Comparison of ENCODE assay signal across 16 cellular contexts in the genomic region with DNA sequence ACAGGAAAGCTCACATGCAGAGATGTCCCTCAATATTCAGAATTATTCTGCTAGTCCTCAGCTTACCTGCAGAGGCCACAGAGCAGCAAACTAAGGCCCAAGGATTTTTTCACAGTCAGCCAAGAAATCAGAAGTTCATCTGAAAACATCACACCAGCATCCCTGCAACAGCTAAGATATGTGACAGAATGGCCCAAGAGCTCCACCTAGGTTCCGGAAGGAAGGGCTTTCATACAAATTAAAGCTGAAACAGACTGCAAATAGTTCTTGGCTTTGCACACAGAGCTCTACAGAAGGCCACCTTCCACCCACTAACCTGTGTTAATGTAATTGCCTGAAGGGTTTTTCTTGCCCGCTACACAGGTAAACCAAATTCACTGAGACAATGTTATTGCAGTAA.
"Had no signal": no experiment of that assay in that cellular context is flagged by ENCODE, and none has a peak within 500 bp of the region (broad histone marks: within the 10 kb centered on the region; RNA-seq: fewer than 3 reads in every experiment).

No MANE protein-coding gene starts in this region.

- ATAC-seq: natural killer cell treated with Interleukin-12 subunit alpha and Interleukin-12 subunit beta and Interleukin-15 and Interleukin-18, amount 100 ng/mL, for 72 hours; psoas muscle; sciatic nerve; stimulated activated memory B cell treated with anti-CD40 and anti-IgM and Interleukin-4, amounts not matched to agents 10 μg/mL and 1 μg/mL and 100 μg/mL, for 72 hours had no signal

- H3K36me3 Mint-ChIP-seq: natural killer cell treated with Interleukin-12 subunit alpha and Interleukin-12 subunit beta and Interleukin-15 and Interleukin-18, amount 100 ng/mL, for 72 hours; stimulated activated memory B cell treated with anti-CD40 and anti-IgM and Interleukin-4, amounts not matched to agents 10 μg/mL and 1 μg/mL and 100 μg/mL, for 72 hours had no signal

- H3K9me3 Mint-ChIP-seq: activated CD4-positive, alpha-beta T cell treated with anti-CD3 and anti-CD28 coated beads, Interleukin-2, amount 10 ng/mL, durations not matched to agents 7 days and 5 days; natural killer cell treated with Interleukin-12 subunit alpha and Interleukin-12 subunit beta and Interleukin-15 and Interleukin-18, amount 100 ng/mL, for 72 hours; stimulated activated memory B cell treated with anti-CD40 and anti-IgM and Interleukin-4, amounts not matched to agents 10 μg/mL and 1 μg/mL and 100 μg/mL, for 72 hours; T-helper 1 cell treated with Interleukin-12 subunit alpha and Interleukin-12 subunit beta and Interleukin-4 antibody, amounts not matched to agents 30 μg/mL and 1 μg/mL, for 36 hours had no signal

- H3K27me3 ChIP-seq: spleen, transverse colon had no signal

- H3K9me3 ChIP-seq: psoas muscle, transverse colon had no signal

- H3K36me3 ChIP-seq: spleen, transverse colon had no signal

- H3K4me1 Mint-ChIP-seq: activated B cell treated with CpG ODN at 0.5 μM for 24 hours; activated CD4-positive, alpha-beta T cell treated with anti-CD3 and anti-CD28 coated beads, Interleukin-2, amount 10 ng/mL, durations not matched to agents 7 days and 5 days; activated naive CD4-positive, alpha-beta T cell treated with anti-CD3 and anti-CD28 coated beads, Interleukin-2, amount 50 U/mL, for 24 hours; stimulated activated memory B cell treated with anti-CD40 and anti-IgM and Interleukin-4, amounts not matched to agents 10 μg/mL and 1 μg/mL and 100 μg/mL, for 72 hours had no signal

- DNase-seq: activated B cell treated with CpG ODN at 0.5 μM for 24 hours; activated CD4-positive, alpha-beta T cell treated with anti-CD3 and anti-CD28 coated beads, Interleukin-2, amount 10 ng/mL, durations not matched to agents 7 days and 5 days; activated effector memory CD4-positive, alpha-beta T cell treated with Interleukin-2 at 50 U/mL for 16 hours; cerebellar nuclear complex; mammary epithelial cell; occipital lobe; psoas muscle; spleen; stimulated activated CD4-positive, alpha-beta T cell treated with anti-CD3 and anti-CD28 coated beads, Interleukin-1b, Interleukin-23, amount 100 ng/mL, for 48 hours; transverse colon had no signal

- H3K27ac Mint-ChIP-seq: activated B cell treated with CpG ODN at 0.5 μM for 24 hours; activated CD4-positive, alpha-beta T cell treated with anti-CD3 and anti-CD28 coated beads, Interleukin-2, amount 10 ng/mL, durations not matched to agents 7 days and 5 days; activated naive CD4-positive, alpha-beta T cell treated with anti-CD3 and anti-CD28 coated beads, Interleukin-2, amount 50 U/mL, for 24 hours; dendritic cell treated with granulocyte-macrophage colony-stimulating factor and Interleukin-4, amounts not matched to agents 40 ng/mL and 50 ng/mL, for 4 days; natural killer cell treated with Interleukin-12 subunit alpha and Interleukin-12 subunit beta and Interleukin-15 and Interleukin-18, amount 100 ng/mL, for 72 hours; stimulated activated memory B cell treated with anti-CD40 and anti-IgM and Interleukin-4, amounts not matched to agents 10 μg/mL and 1 μg/mL and 100 μg/mL, for 72 hours; T-helper 1 cell treated with Interleukin-12 subunit alpha and Interleukin-12 subunit beta and Interleukin-4 antibody, amounts not matched to agents 30 μg/mL and 1 μg/mL, for 36 hours had no signal

- H3K4me1 ChIP-seq: psoas muscle had no signal

- H3K27me3 Mint-ChIP-seq: activated CD4-positive, alpha-beta T cell treated with anti-CD3 and anti-CD28 coated beads, Interleukin-2, amount 10 ng/mL, durations not matched to agents 7 days and 5 days; dendritic cell treated with granulocyte-macrophage colony-stimulating factor and Interleukin-4, amounts not matched to agents 40 ng/mL and 50 ng/mL, for 4 days had no signal

- H3K4me3 Mint-ChIP-seq: activated B cell treated with CpG ODN at 0.5 μM for 24 hours; activated CD4-positive, alpha-beta T cell treated with anti-CD3 and anti-CD28 coated beads, Interleukin-2, amount 10 ng/mL, durations not matched to agents 7 days and 5 days; activated naive CD4-positive, alpha-beta T cell treated with anti-CD3 and anti-CD28 coated beads, Interleukin-2, amount 50 U/mL, for 24 hours; dendritic cell treated with granulocyte-macrophage colony-stimulating factor and Interleukin-4, amounts not matched to agents 40 ng/mL and 50 ng/mL, for 4 days; natural killer cell treated with Interleukin-12 subunit alpha and Interleukin-12 subunit beta and Interleukin-15 and Interleukin-18, amount 100 ng/mL, for 72 hours; stimulated activated memory B cell treated with anti-CD40 and anti-IgM and Interleukin-4, amounts not matched to agents 10 μg/mL and 1 μg/mL and 100 μg/mL, for 72 hours; T-helper 1 cell treated with Interleukin-12 subunit alpha and Interleukin-12 subunit beta and Interleukin-4 antibody, amounts not matched to agents 30 μg/mL and 1 μg/mL, for 36 hours had no signal

- H3K4me3 ChIP-seq: psoas muscle, spleen, transverse colon had no signal

- H3K27ac ChIP-seq: psoas muscle, spleen, transverse colon had no signal
